8 cellular contexts compared by ENCODE assay signal in the genomic region with DNA sequence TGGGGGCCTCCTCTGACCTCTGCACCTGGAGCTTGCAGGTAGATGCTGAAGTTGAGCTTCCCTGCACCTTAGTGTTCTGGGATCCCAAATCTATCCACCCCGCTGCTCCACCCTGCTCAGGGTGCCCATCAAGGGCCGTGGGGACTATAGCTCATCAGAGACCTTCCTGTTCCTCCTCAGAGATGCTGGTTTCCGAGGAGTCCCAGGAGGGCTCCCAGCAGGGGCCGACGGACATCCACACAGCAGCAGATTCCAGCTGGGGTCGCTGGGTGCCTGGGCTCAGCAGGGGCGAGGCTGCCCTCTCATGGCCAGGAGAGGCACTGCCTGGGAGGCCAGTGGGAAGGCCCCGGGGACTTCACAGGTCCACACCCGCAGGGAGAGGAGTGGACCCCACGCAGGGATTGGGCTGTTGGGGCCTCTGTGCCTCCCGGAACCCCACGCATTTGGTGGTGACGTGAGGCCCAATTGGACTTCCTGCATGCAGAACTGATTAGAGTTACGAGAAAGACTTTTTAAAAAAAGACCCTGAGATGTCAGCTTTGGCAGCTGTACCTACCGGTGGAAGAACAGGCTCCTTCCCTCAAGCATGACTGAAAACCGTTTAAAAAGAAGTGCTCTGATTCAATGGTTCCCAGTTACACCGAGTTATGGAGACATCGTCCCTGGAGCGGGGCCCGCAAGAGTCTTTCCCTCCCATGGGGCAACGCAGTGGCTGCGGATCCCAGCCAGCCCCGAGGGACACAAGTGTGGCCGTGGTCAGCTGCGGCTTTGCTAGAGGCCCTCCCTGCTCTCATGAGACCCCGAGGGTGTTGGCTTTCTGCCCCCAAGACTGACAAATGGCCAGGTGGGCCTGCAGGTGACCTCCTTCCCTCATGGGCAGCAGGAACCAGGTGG. TPM values are rescaled to one million over a fixed set of nuclear protein-coding genes. Genes with fewer than 3 reads are reported as not detected.
DNase-seq lines count a peak whose midpoint lies in the region; ATAC-seq and TF ChIP-seq lines count a peak whose summit lies in the region.

No MANE protein-coding gene starts in this region.

- H3K9me3 ChIP-seq in heart right ventricle: no peaks in the 10 kb centered on the region

- peak; percentile 66 for DNase-seq in COLO829 (ENCODE audit: low spot score)
- DNase-seq in M059J (ENCODE audit: low read depth): peak; percentile 76
- peak; percentile 81 for DNase-seq in SW480 (ENCODE audit: low spot score)
- peak; percentile 66 to 81 for DNase-seq in heart right ventricle
- peak; percentile 78 for DNase-seq in sciatic nerve (ENCODE audit: low spot score)

- 23 to 30% (median 27%) methylated on average over 26 of the region's 26 CpGs for WGBS in adipose tissue, 3 donors
- WGBS in heart right ventricle, 2 donors: 25 to 30% methylated on average over 26 of the region's 26 CpGs

- peak; percentile 93 to 98 (median 96) for TF ChIP-seq CTCF in heart right ventricle (IDR thresholded peaks at IDR 0.05)

- H3K27me3 ChIP-seq in heart right ventricle: peaks cover 0 to 16% (median 0%) of the 10 kb centered on the region in 7 donors

- H3K27ac ChIP-seq in adipose tissue (ENCODE audit: low read depth, low read length) (peak overlapping the region; percentile 63), heart right ventricle (peak overlapping the region; percentile 57 to 94 (median 84))

- H3K4me1 ChIP-seq in heart right ventricle: peaks cover 19 to 34% (median 28%) of the 10 kb centered on the region in 9 donors

- intact Hi-C loops in heart right ventricle (cut with DNase I) (loop anchor here (2.0 to 10.0 kb wide), 6 partner anchors 115 to 212 kb away; partner anchors contain the start of gene CABLES2 (in 1 of the 10)), sciatic nerve (cut with DNase I) (no loop called here)

- no peaks in the 10 kb centered on the region for H3K36me3 ChIP-seq in heart right ventricle

- peak; percentile 60 for ATAC-seq in GM21526 (IDR thresholded peaks at IDR 0.05; ENCODE audit: low FRiP score, unreplicated experiment)
- peak; percentile 73 to 94 (median 84) for ATAC-seq in heart right ventricle
- ATAC-seq in sciatic nerve: peak; percentile 75
- no peak for ATAC-seq in GM19455 (IDR thresholded peaks at IDR 0.05; ENCODE audit: unreplicated experiment)

- H3K4me3 ChIP-seq in heart right ventricle: no peak overlapping the region

RNA-seq across cellular contexts. Expression of gene SLCO4A1, which starts 25.3 kb away (rescaled TPM):
- total RNA-seq in M059J (2014; rRNA removed; shearing (Covaris generic)): 43.9 and 69.5 TPM in 2 replicates
- 10 to 100 TPM in 2 of 3 donors, 1 to 10 TPM in 1; 6.8 to 45.9 (median 37.8) TPM for polyA plus RNA-seq in adipose tissue
- total RNA-seq in heart right ventricle: 10 to 100 TPM in 3 of 10 donors, 1 to 10 TPM in 7; 1.5 to 34.3 (median 4.9) TPM
- 10 to 100 TPM; 21.7 to 52.7 TPM for polyA plus RNA-seq in heart right ventricle
- total RNA-seq in sciatic nerve: 31.1 TPM
